In genomic region chr15:82823049-82823448, GRCh38 we compare ENCODE assay signal across 38 cellular contexts. TPM values are rescaled to one million over a fixed set of nuclear protein-coding genes. Genes with fewer than 3 reads are reported as not detected.
"Had no signal": no experiment of that assay in that cellular context is flagged by ENCODE, and none has a peak within 500 bp of the region (broad histone marks: within the 10 kb centered on the region; RNA-seq: fewer than 3 reads in every experiment).

No MANE protein-coding gene starts in this region.

- DNase-seq: Karpas-422, Kasumi-1, MG63, MM.1S, MV-4-11, NCI-H1048, NCI-H1092, NCI-H1092 treated with DMSO at 0.1 percent for 48 hours, NCI-H1105, NCI-H1105 treated with DMSO at 0.1 percent for 48 hours, NCI-H1417, NCI-H1417 treated with DMSO at 0.1 percent for 48 hours, NCI-H1436, NCI-H1436 treated with DMSO at 0.1 percent for 48 hours, NCI-H146, NCI-H1694, NCI-H1694 treated with DMSO at 0.1 percent for 48 hours, NCI-H187, NCI-H187 treated with DMSO at 0.1 percent for 48 hours, NCI-H1930, NCI-H2029, NCI-H2029 treated with DMSO at 0.1 percent for 48 hours, NCI-H2081, NCI-H2081 treated with DMSO at 0.1 percent for 48 hours, NCI-H2107, NCI-H2171, NCI-H2171 treated with DMSO at 0.1 percent for 48 hours, NCI-H2227 treated with DMSO at 0.1 percent for 48 hours, NCI-H226, NCI-H345, NCI-H446, NCI-H446 treated with DMSO at 0.1 percent for 48 hours, NCI-H510A, NCI-H510A treated with DMSO at 0.1 percent for 48 hours had no signal

RNA-seq across cellular contexts. Expression of gene FSD2, which starts 17.2 kb away (rescaled TPM):
- total RNA-seq: LHCN-M2, M059J, MCF 10A, NCI-H460 had no signal
